Comparison of ENCODE assay signal across 16 cellular contexts in the genomic region with DNA sequence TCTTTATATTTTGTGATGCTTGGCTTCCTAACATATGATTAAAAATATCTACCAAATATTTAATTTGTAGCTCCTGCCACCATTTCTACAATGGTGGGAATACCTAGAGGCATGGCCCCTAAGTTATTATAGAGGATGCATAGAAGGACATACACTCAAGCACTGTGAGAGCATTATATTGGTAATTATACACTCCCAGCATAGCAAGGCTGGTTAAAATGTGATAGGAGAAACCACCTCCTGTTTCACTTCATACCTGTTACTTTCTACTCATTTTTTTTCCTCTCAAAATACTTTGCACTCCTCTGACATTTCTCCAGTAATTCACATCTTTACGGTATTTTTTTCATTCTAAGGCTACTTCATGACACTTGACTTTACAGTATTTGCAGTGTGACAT.
DNase-seq lines count a peak whose midpoint lies in the region; ATAC-seq, FAIRE-seq and TF ChIP-seq lines count a peak whose summit lies in the region.
"Had no signal": no experiment of that assay in that cellular context is flagged by ENCODE, and none has a peak within 500 bp of the region (broad histone marks: within the 10 kb centered on the region; RNA-seq: fewer than 3 reads in every experiment).

No MANE protein-coding gene starts in this region.

- 89 to 94% methylated on average over 1 of the region's 1 CpG for WGBS in pancreas, 2 donors

- ATAC-seq in GM18508 (IDR thresholded peaks at IDR 0.05; ENCODE audit: insufficient read depth, unreplicated experiment) (peak; percentile 81), GM19438 (IDR thresholded peaks at IDR 0.05; ENCODE audit: low read depth, unreplicated experiment) (peak; percentile 83), HG02759 (IDR thresholded peaks at IDR 0.05; ENCODE audit: unreplicated experiment) (peak; percentile 53), HG03460 (IDR thresholded peaks at IDR 0.05; ENCODE audit: unreplicated experiment) (peak; percentile 86), GM21717 (IDR thresholded peaks at IDR 0.05; ENCODE audit: unreplicated experiment) (no peak), pancreas (no peak)
- ATAC-seq: A549 had no signal

- H3K36me3 ChIP-seq in pancreas: no peaks in the 10 kb centered on the region

- intact Hi-C loops in pancreas (cut with DNase I): no loop called here

- no peak overlapping the region for H3K4me3 ChIP-seq in pancreas
- H3K4me3 ChIP-seq: A549 had no signal

- no peak overlapping the region for H3K27ac ChIP-seq in pancreas
- H3K27ac ChIP-seq: A549 had no signal

- no peaks in the 10 kb centered on the region for H3K9me3 ChIP-seq in pancreas
- H3K9me3 ChIP-seq: A549 had no signal

- TF ChIP-seq CTCF in pancreas (IDR thresholded peaks at IDR 0.05): no peak

- FAIRE-seq in pancreas (lab: Jason Lieb, UNC): no peak
- FAIRE-seq: A549 had no signal

- H3K4me1 ChIP-seq in pancreas: no peaks in the 10 kb centered on the region
- H3K4me1 ChIP-seq: A549 had no signal

- no peak for DNase-seq in 8988T
- DNase-seq in pancreas: no peak
- DNase-seq in NCI-H1694 (lab: John Stamatoyannopoulos, UW): no peak
- DNase-seq: COR-L47, H7, Karpas-422, NCI-H1105 treated with DMSO at 0.1 percent for 48 hours, NCI-H187 treated with DMSO at 0.1 percent for 48 hours, NCI-H510A, SIG-M5 had no signal

- no peaks in the 10 kb centered on the region for H3K27me3 ChIP-seq in pancreas

Comparison
In these comparisons a context has a peak if more than half of its experiments do, and no peak if none do; other contexts are left out.
1. ATAC-seq: peak in GM18508 (single experiment), GM19438 (single experiment), HG02759 (single experiment) and HG03460 (single experiment); none in GM21717 (single experiment) and pancreas (0 of 4).